In genomic region chr17:63600569-63601438, GRCh38 we compare ENCODE assay signal across 8 cellular contexts. TPM values are rescaled to one million over a fixed set of nuclear protein-coding genes. Genes with fewer than 3 reads are reported as not detected.
A peak's percentile ranks its signal among the peaks of the same experiment; 100 is the strongest.
DNase-seq lines count a peak whose midpoint lies in the region; TF ChIP-seq lines count a peak whose summit lies in the region.

Gene TACO1, plus strand, starts transcription at chr17:63600895. Its CDS starts 189 bp downstream, at chr17:63601084.

- TF ChIP-seq CTCF in HEK293 (tag by site-specific recombination; IDR thresholded peaks at IDR 0.05) (no peak; the same call in 1 of the 2 replicates), neutrophil (IDR thresholded peaks at IDR 0.05) (no peak)

- H3K27me3 ChIP-seq in neutrophil (no peaks in the 10 kb centered on the region), subcutaneous abdominal adipose tissue (ENCODE audit: control insufficient read depth in 5 of 5, insufficient read depth in 4 of 5, low read length in 5 of 5) (no peaks in the 10 kb centered on the region)

- no peaks in the 10 kb centered on the region for H3K9me3 ChIP-seq in HEK293 (ENCODE audit: control insufficient read depth, insufficient read depth, low read depth, low read length)
- no peaks in the 10 kb centered on the region for H3K9me3 ChIP-seq in neutrophil
- no peaks in the 10 kb centered on the region for H3K9me3 ChIP-seq in subcutaneous abdominal adipose tissue (ENCODE audit: control insufficient read depth in 5 of 5, low read length in 5 of 5)

- H3K36me3 ChIP-seq in HEK293 (ENCODE audit: control insufficient read depth in 2 of 2, insufficient read depth in 1 of 2, low read length in 2 of 2) (peaks cover 30 to 33% of the 10 kb centered on the region in 2 experiments), neutrophil (peaks cover 15% of the 10 kb centered on the region), subcutaneous abdominal adipose tissue (ENCODE audit: control insufficient read depth in 5 of 5, insufficient read depth in 5 of 5, low read length in 5 of 5) (peaks cover 5 to 17% (median 16%) of the 10 kb centered on the region in 5 donors)

- H3K4me3 ChIP-seq in HEK293 (ENCODE audit: low read depth, low read length), result peak within 1 kb of the TSS; percentile 92
- peak within 1 kb of the TSS; percentile 83 to 84 for H3K4me3 ChIP-seq in neutrophil (ENCODE audit: low read depth in 1 of 2, low read length in 1 of 2)
- H3K4me3 ChIP-seq in subcutaneous abdominal adipose tissue (ENCODE audit: low read depth in 1 of 5, low read length in 5 of 5), result peak within 1 kb of the TSS; percentile 79 to 84 (median 83)

- DNase-seq in GF-D8 (lab: John Stamatoyannopoulos, UW) (peak; percentile 49), NAMALWA (ENCODE audit: low spot score) (peak; percentile 86), SK-N-DZ (ENCODE audit: low spot score) (peak; percentile 88), germinal center (ENCODE audit: low spot score) (peak; percentile 77)
- peak; percentile 82 for DNase-seq in activated naive CD4-positive, alpha-beta T cell treated with Interleukin-2 at 50 U/mL for 16 hours

- POLR2A ChIA-PET in HEK293 (lab: Yijun Ruan, JAX), result interaction anchor here (1.3 to 3.1 kb wide), 4 partner anchors 11 to 50 kb away, joined by 3 to 27 read pairs (median 13); partner anchors contain the start of genes DCAF7 and MAP3K3

- H3K4me1 ChIP-seq in HEK293 (ENCODE audit: control insufficient read depth, insufficient read depth, low read length) (no peaks in the 10 kb centered on the region), neutrophil (ENCODE audit: control insufficient read depth in 1 of 2, insufficient read depth in 1 of 2, low read depth in 1 of 2, low read length in 1 of 2) (peaks cover 15 to 17% of the 10 kb centered on the region in 2 experiments), subcutaneous abdominal adipose tissue (ENCODE audit: control insufficient read depth in 5 of 5, insufficient read depth in 5 of 5, low read length in 5 of 5) (peaks cover 7 to 18% (median 16%) of the 10 kb centered on the region in 5 donors)

- H3K27ac ChIP-seq in HEK293 (ENCODE audit: extremely low read depth, low read depth, low read length), result peak within 1 kb of the TSS; percentile 75
- peak within 1 kb of the TSS; percentile 62 for H3K27ac ChIP-seq in neutrophil
- peak within 1 kb of the TSS; percentile 62 for H3K27ac ChIP-seq in subcutaneous abdominal adipose tissue (ENCODE audit: low read depth, low read length)

- CTCF ChIA-PET in HEK293 (lab: Yijun Ruan, JAX), result interaction anchor here (0.7 to 6.4 kb wide), 5 partner anchors 10 to 175 kb away, joined by 3 to 64 read pairs (median 9); no protein-coding TSS in a partner anchor

- peak within 1 kb of the TSS; percentile 84 to 98 (median 97) for H3K9ac ChIP-seq in subcutaneous abdominal adipose tissue (ENCODE audit: low read length in 5 of 5)

TF ChIP-seq in HEK293, 187 proteins besides CTCF, POLR2A, EP300 and RAD21 (continues in another document):
- TF ChIP-seq ZNF174 (tag by site-specific recombination; IDR thresholded peaks at IDR 0.05) (no peak), MYNN (tag by site-specific recombination; IDR thresholded peaks at IDR 0.05; ENCODE audit: borderline replicate concordance) (peak; percentile 32; the same call in 1 of the 2 replicates), ELK4 (IDR thresholded peaks at IDR 0.05; ENCODE audit: borderline replicate concordance, low read depth, low read length) (no peak; the same call in 1 of the 2 replicates), ZBTB48 (tag by site-specific recombination; IDR thresholded peaks at IDR 0.05) (peak; percentile 85), ZNF214 (tag by site-specific recombination; IDR thresholded peaks at IDR 0.05; ENCODE audit: borderline replicate concordance) (no peak), ZNF624 (tag by site-specific recombination; IDR thresholded peaks at IDR 0.05) (peak; percentile 88; the same call in 1 of the 2 replicates), ZNF692 (tag by site-specific recombination; IDR thresholded peaks at IDR 0.05) (peak; percentile 77), ZNF48 (tag by site-specific recombination; IDR thresholded peaks at IDR 0.05) (no peak), ZBTB8A (tag by site-specific recombination; IDR thresholded peaks at IDR 0.05) (peak; percentile 59), PRDM1 (tag by site-specific recombination; IDR thresholded peaks at IDR 0.05) (no peak), ZSCAN23 (tag by site-specific recombination; IDR thresholded peaks at IDR 0.05) (peak; percentile 98), ZNF544 (tag by site-specific recombination; IDR thresholded peaks at IDR 0.05) (no peak), KLF1 (tag by site-specific recombination; IDR thresholded peaks at IDR 0.05) (peak; percentile 56), ZNF555 (tag by site-specific recombination; conservative IDR thresholded peaks at IDR 0.05) (no peak), ZNF843 (tag by site-specific recombination; IDR thresholded peaks at IDR 0.05) (peak; percentile 79), ZNF571 (tag by site-specific recombination; IDR thresholded peaks at IDR 0.05) (no peak), HIC1 (tag by site-specific recombination; IDR thresholded peaks at IDR 0.05) (peak; percentile 54; the same call in 1 of the 2 replicates), ZNF133 (tag by site-specific recombination; IDR thresholded peaks at IDR 0.05) (no peak; the same call in 1 of the 2 replicates), ZFP3 (tag by site-specific recombination; IDR thresholded peaks at IDR 0.05; ENCODE audit: low read depth) (peak; percentile 12; the same call in 1 of the 2 replicates), ZNF521 (tag by site-specific recombination; IDR thresholded peaks at IDR 0.05) (no peak), ZNF621 (tag by site-specific recombination; IDR thresholded peaks at IDR 0.05) (no peak), ZNF157 (tag by site-specific recombination; IDR thresholded peaks at IDR 0.05) (no peak), ZNF175 (tag by site-specific recombination; IDR thresholded peaks at IDR 0.05) (no peak)
- TF ChIP-seq, protein P1, sequence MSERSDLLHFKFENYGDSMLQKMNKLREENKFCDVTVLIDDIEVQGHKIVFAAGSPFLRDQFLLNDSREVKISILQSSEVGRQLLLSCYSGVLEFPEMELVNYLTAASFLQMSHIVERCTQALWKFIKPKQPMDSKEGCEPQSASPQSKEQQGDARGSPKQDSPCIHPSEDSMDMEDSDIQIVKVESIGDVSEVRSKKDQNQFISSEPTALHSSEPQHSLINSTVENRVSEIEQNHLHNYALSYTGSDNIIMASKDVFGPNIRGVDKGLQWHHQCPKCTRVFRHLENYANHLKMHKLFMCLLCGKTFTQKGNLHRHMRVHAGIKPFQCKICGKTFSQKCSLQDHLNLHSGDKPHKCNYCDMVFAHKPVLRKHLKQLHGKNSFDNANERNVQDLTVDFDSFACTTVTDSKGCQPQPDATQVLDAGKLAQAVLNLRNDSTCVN (tag by site-specific recombination; optimal IDR thresholded peaks at IDR 0.05), result peak; percentile 55

RNA-seq across cellular contexts. Expression of gene TACO1, which starts in this region (rescaled TPM):
- 21.5 and 26.4 TPM in 2 replicates for polyA plus RNA-seq in SK-N-DZ (2014; cell fraction: cytosol; rRNA removed)
- 13.9 and 21.1 TPM in 2 replicates for polyA plus RNA-seq in SK-N-DZ (2014; cell fraction: nucleus; rRNA removed)

Comparison
In these comparisons a context has a peak if more than half of its experiments do, and no peak if none do; other contexts are left out.
1. Peak in every context shown above with its lines: DNase-seq, H3K4me3 ChIP-seq and H3K27ac ChIP-seq.